Comparison of ENCODE assay signal across 8 cellular contexts in the genomic region with DNA sequence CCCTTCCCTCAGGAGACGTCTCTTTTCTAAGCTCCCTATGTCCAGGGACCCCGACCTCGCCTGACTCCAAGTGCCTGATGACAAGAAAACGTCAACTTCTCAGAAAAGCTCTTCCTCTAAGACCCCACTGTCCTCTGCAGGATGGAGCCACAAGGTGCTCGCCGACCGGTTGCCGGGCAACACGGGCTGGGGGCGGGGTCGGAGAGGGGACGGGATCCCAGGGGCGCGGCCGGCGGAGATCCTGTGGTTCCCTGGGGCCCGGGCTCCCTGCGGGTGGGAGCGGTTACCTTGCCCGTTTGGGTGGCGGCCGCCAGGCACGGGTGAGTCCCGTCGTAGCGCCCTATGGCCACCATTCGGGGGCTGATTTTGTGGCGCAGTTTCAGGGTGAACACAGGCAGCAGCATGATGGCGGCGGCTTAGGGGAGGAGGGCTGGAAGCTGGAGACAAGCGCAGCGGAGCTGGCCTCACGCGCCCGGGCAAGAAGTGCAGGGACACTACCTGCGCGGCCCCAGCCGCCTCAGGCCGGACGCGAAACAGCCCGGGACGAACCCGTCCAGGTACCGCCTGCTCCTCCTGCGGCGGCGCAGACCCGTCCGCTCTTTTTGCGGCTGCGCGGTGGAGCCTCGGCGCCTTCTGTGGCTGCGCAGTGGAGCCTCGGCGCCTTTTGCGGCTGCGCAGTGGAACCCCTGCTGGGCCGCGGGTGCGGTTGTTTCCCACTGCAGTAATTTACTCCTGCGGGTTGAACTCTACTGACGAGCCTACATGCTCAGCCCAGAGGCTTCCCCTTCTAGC.
DNase-seq lines count a peak whose midpoint lies in the region; TF ChIP-seq lines count a peak whose summit lies in the region.

A gene with protein sequence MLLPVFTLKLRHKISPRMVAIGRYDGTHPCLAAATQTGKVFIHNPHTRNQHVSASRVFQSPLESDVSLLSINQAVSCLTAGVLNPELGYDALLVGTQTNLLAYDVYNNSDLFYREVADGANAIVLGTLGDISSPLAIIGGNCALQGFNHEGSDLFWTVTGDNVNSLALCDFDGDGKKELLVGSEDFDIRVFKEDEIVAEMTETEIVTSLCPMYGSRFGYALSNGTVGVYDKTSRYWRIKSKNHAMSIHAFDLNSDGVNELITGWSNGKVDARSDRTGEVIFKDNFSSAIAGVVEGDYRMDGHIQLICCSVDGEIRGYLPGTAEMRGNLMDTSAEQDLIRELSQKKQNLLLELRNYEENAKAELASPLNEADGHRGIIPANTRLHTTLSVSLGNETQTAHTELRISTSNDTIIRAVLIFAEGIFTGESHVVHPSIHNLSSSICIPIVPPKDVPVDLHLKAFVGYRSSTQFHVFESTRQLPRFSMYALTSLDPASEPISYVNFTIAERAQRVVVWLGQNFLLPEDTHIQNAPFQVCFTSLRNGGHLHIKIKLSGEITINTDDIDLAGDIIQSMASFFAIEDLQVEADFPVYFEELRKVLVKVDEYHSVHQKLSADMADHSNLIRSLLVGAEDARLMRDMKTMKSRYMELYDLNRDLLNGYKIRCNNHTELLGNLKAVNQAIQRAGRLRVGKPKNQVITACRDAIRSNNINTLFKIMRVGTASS (minus strand): TSS at position 566 of the 792 bp plus-strand sequence. CDS start 162 bp downstream, at position 404.

- DNase-seq in GM06990 (ENCODE audit: extremely low read depth, insufficient read length): peak; percentile 90
- no peak for DNase-seq in HFF-Myc (ENCODE audit: extremely low read depth, low read depth)
- DNase-seq in MV-4-11 (lab: John Stamatoyannopoulos, UW): peak; percentile 85
- peak; percentile 8 for DNase-seq in SK-N-MC (ENCODE audit: low read depth, low spot score)
- peak; percentile 94 for DNase-seq in activated naive CD4-positive, alpha-beta T cell treated with anti-CD3 and anti-CD28 coated beads, Interleukin-2, amount 50 U/mL, for 16 hours
- DNase-seq in germinal center (ENCODE audit: low spot score): peak; percentile 95
- DNase-seq in non-pigmented ciliary epithelial cell (ENCODE audit: low read depth): peak; percentile 17
- peak; percentile 40 to 95 (median 86) for DNase-seq in substantia nigra (lab: John Stamatoyannopoulos, UW)

- H3K36me3 ChIP-seq in GM06990 (ENCODE audit: control insufficient read depth, insufficient read depth, low read length) (no peaks in the 10 kb centered on the region), SK-N-MC (ENCODE audit: insufficient read depth, low read length) (no peaks in the 10 kb centered on the region)

- H3K27ac ChIP-seq in SK-N-MC (no peak within 1 kb of the TSS), substantia nigra (ENCODE audit: low read depth, low read length, poor library complexity, severe bottlenecking) (peak within 1 kb of the TSS; percentile 99)

- TF ChIP-seq CTCF in GM06990 (IDR thresholded peaks at IDR 0.05; ENCODE audit: insufficient read depth, low read length, poor library complexity, severe bottlenecking): no peak
- TF ChIP-seq CTCF in HFF-Myc (IDR thresholded peaks at IDR 0.05; ENCODE audit: low read depth, low read length, missing control alignments): no peak

- H3K4me3 ChIP-seq in GM06990 (replicated peaks; ENCODE audit: low read depth, low read length) (peak within 1 kb of the TSS; percentile 79), HFF-Myc (replicated peaks; ENCODE audit: low read depth, low read length) (peak within 1 kb of the TSS; percentile 74), SK-N-MC (peak within 1 kb of the TSS; percentile 85)

- H3K9ac ChIP-seq in SK-N-MC (ENCODE audit: insufficient read length): peak within 1 kb of the TSS; percentile 37

- H3K9me3 ChIP-seq in SK-N-MC (ENCODE audit: low read depth, low read length): no peaks in the 10 kb centered on the region

- no peaks in the 10 kb centered on the region for H3K27me3 ChIP-seq in GM06990 (replicated peaks; ENCODE audit: control insufficient read depth, insufficient read depth, low read length)
